15 cellular contexts compared by ENCODE assay signal in genomic region chr20:10762216-10762615, GRCh38.
DNase-seq lines count a peak whose midpoint lies in the region; ATAC-seq, FAIRE-seq and TF ChIP-seq lines count a peak whose summit lies in the region.
"Had no signal": no experiment of that assay in that cellular context is flagged by ENCODE, and none has a peak within 500 bp of the region (broad histone marks: within the 10 kb centered on the region; RNA-seq: fewer than 3 reads in every experiment).

No MANE protein-coding gene starts in this region.

- peaks cover 14% of the 10 kb centered on the region for H3K4me1 Mint-ChIP-seq in GM23338
- peaks cover 15% of the 10 kb centered on the region for H3K4me1 Mint-ChIP-seq in astrocyte (ENCODE audit: low read depth, unreplicated experiment)
- H3K4me1 Mint-ChIP-seq: CD4-positive, CD25-positive, alpha-beta regulatory T cell had no signal

- H3F3A ChIP-seq in GM23338 (replicated peaks; ENCODE audit: low read depth) (no peaks in the 10 kb centered on the region), smooth muscle cell (ENCODE audit: low read depth) (no peaks in the 10 kb centered on the region)

- no peak overlapping the region for H3K4me2 ChIP-seq in GM23338
- H3K4me2 ChIP-seq in astrocyte (ENCODE audit: low read length), result peak overlapping the region; percentile 75
- no peak overlapping the region for H3K4me2 ChIP-seq in smooth muscle cell

- H3K9ac ChIP-seq in astrocyte (ENCODE audit: low read length) (peak overlapping the region; percentile 62), smooth muscle cell (ENCODE audit: low read depth) (no peak overlapping the region)

- H4K20me1 ChIP-seq in GM23338 (replicated peaks; ENCODE audit: insufficient read depth) (no peaks in the 10 kb centered on the region), astrocyte (ENCODE audit: insufficient read depth, low read length) (no peaks in the 10 kb centered on the region), smooth muscle cell (ENCODE audit: low read depth) (no peaks in the 10 kb centered on the region)

- H3K79me2 ChIP-seq in GM23338 (replicated peaks; ENCODE audit: insufficient read depth), result no peaks in the 10 kb centered on the region
- H3K79me2 ChIP-seq in astrocyte (ENCODE audit: insufficient read depth, low read length), result no peaks in the 10 kb centered on the region
- no peaks in the 10 kb centered on the region for H3K79me2 ChIP-seq in smooth muscle cell (ENCODE audit: low read depth)

- H3K36me3 Mint-ChIP-seq in GM23338 (ENCODE audit: low read depth), result no peaks in the 10 kb centered on the region; the same call in 2 of the 3 replicates
- no peaks in the 10 kb centered on the region for H3K36me3 Mint-ChIP-seq in astrocyte (ENCODE audit: low read depth, unreplicated experiment)
- H3K36me3 Mint-ChIP-seq: CD4-positive, CD25-positive, alpha-beta regulatory T cell had no signal

- no peak overlapping the region for H3K4me3 Mint-ChIP-seq in GM23338
- no peak overlapping the region for H3K4me3 Mint-ChIP-seq in astrocyte (ENCODE audit: unreplicated experiment)
- H3K4me3 Mint-ChIP-seq: CD4-positive, CD25-positive, alpha-beta regulatory T cell had no signal

- peak; percentile 54 for ATAC-seq in GM23338
- ATAC-seq in HG03342 (IDR thresholded peaks at IDR 0.05; ENCODE audit: unreplicated experiment), result no peak

- peaks cover 5% of the 10 kb centered on the region; the same call in 1 of the 2 replicates for H3K9me2 ChIP-seq in GM23338 (ENCODE audit: insufficient read depth)

- TF ChIP-seq CTCF in GM23338 (conservative IDR thresholded peaks at IDR 0.05; ENCODE audit: low read depth in 2 of 2), result no peak
- TF ChIP-seq CTCF in astrocyte (IDR thresholded peaks at IDR 0.05; ENCODE audit: insufficient read depth, low read depth, low read length), result no peak
- no peak for TF ChIP-seq CTCF in smooth muscle cell (IDR thresholded peaks at IDR 0.05; ENCODE audit: borderline replicate concordance, insufficient read depth, poor library complexity, severe bottlenecking)

- POLR2A ChIA-PET in HEK293T (lab: Yijun Ruan, JAX), result no interaction called here

- H3K9me3 Mint-ChIP-seq in GM23338 (no peaks in the 10 kb centered on the region), astrocyte (ENCODE audit: unreplicated experiment) (peaks cover 4% of the 10 kb centered on the region)

- H3K27me3 Mint-ChIP-seq in GM23338 (ENCODE audit: insufficient read depth, low read depth, poor library complexity) (peaks cover 3% of the 10 kb centered on the region), astrocyte (ENCODE audit: low read depth, unreplicated experiment) (peaks cover 2% of the 10 kb centered on the region)
- H3K27me3 Mint-ChIP-seq: CD4-positive, CD25-positive, alpha-beta regulatory T cell had no signal

- DNase-seq in GM23338 (ENCODE audit: low spot score) (no peak), astrocyte (ENCODE audit: low read depth) (no peak), hepatic stellate cell (ENCODE audit: low spot score) (peak; percentile 6), smooth muscle cell (lab: John Stamatoyannopoulos, UW; ENCODE audit: unreplicated experiment) (no peak), HEK293T (ENCODE audit: extremely low spot score) (no peak)
- DNase-seq in stimulated activated CD4-positive, alpha-beta T cell treated with anti-CD3 and anti-CD28 coated beads, Interleukin-2, amount 100 ng/mL, for 24 hours, result no peak
- DNase-seq: AML-193; CD4-positive, CD25-positive, alpha-beta regulatory T cell; KG1; NCI-H1092; NCI-H1694 treated with DMSO at 0.1 percent for 48 hours; NCI-H446 treated with DMSO at 0.1 percent for 48 hours; NCI-H82 had no signal

- H3K36me3 ChIP-seq in GM23338 (ENCODE audit: insufficient read depth) (no peaks in the 10 kb centered on the region), astrocyte (ENCODE audit: insufficient read depth, low read length) (no peaks in the 10 kb centered on the region), smooth muscle cell (ENCODE audit: low read depth) (no peaks in the 10 kb centered on the region)

- H3K27ac Mint-ChIP-seq in GM23338 (no peak overlapping the region), astrocyte (ENCODE audit: unreplicated experiment) (no peak overlapping the region)
- H3K27ac Mint-ChIP-seq: CD4-positive, CD25-positive, alpha-beta regulatory T cell had no signal

- H3K4me3 ChIP-seq in GM23338 (no peak overlapping the region), astrocyte (ENCODE audit: insufficient read depth, low read depth, low read length) (no peak overlapping the region), smooth muscle cell (no peak overlapping the region)

- no peak overlapping the region for H3K27ac ChIP-seq in GM23338 (ENCODE audit: low read depth)
- H3K27ac ChIP-seq in astrocyte (ENCODE audit: low read depth, low read length), result peak overlapping the region; percentile 85
- H3K27ac ChIP-seq in smooth muscle cell (ENCODE audit: low read depth), result peak overlapping the region; percentile 45

- H3K9me3 ChIP-seq in astrocyte (ENCODE audit: insufficient read depth, low read depth, low read length) (no peaks in the 10 kb centered on the region), smooth muscle cell (replicated peaks; ENCODE audit: low read depth) (no peaks in the 10 kb centered on the region)

- 82% methylated on average over 2 of the region's 2 CpGs for WGBS in smooth muscle cell (ENCODE audit: low lambda C conversion rate)

- CTCF ChIA-PET in HEK293T (lab: Yijun Ruan, JAX), result no interaction called here

- H3K4me1 ChIP-seq in GM23338 (ENCODE audit: insufficient read depth) (no peaks in the 10 kb centered on the region), astrocyte (ENCODE audit: insufficient read depth, low read length) (peaks cover 23% of the 10 kb centered on the region), smooth muscle cell (ENCODE audit: low read depth) (peaks cover 10% of the 10 kb centered on the region)

- H3K27me3 ChIP-seq in GM23338 (ENCODE audit: insufficient read depth), result no peaks in the 10 kb centered on the region
- H3K27me3 ChIP-seq in astrocyte (ENCODE audit: insufficient read depth, low read length), result no peaks in the 10 kb centered on the region
- H3K27me3 ChIP-seq in smooth muscle cell (ENCODE audit: low read depth), result no peaks in the 10 kb centered on the region

- H2AFZ ChIP-seq in GM23338 (no peak overlapping the region; the same call in 1 of the 2 replicates), astrocyte (ENCODE audit: low read depth, low read length) (no peak overlapping the region), smooth muscle cell (ENCODE audit: low read depth) (no peak overlapping the region)

- FAIRE-seq in astrocyte (lab: Jason Lieb, UNC), result no peak
- FAIRE-seq: RCC 7860 had no signal

TF ChIP-seq in GM23338, 12 proteins besides CTCF, POLR2A, EP300 and RAD21:
- TF ChIP-seq ETS1 (IDR thresholded peaks at IDR 0.05) (no peak), EZH2 (IDR thresholded peaks at IDR 0.05; ENCODE audit: low read depth, unreplicated experiment) (no peak), JUNB (IDR thresholded peaks at IDR 0.05; ENCODE audit: unreplicated experiment) (no peak)

TF ChIP-seq in HEK293T, 16 proteins besides CTCF, POLR2A, EP300 and RAD21:
- no peak for TF ChIP-seq BHLHE40 (IDR thresholded peaks at IDR 0.05; ENCODE audit: borderline replicate concordance)
- no peak for TF ChIP-seq LEF1 (IDR thresholded peaks at IDR 0.05; ENCODE audit: borderline replicate concordance)
- no peak for TF ChIP-seq HDGF (IDR thresholded peaks at IDR 0.05; ENCODE audit: borderline replicate concordance)
- no peak for TF ChIP-seq FOXK2 (IDR thresholded peaks at IDR 0.05)
- TF ChIP-seq NFRKB (IDR thresholded peaks at IDR 0.05), result no peak
- no peak for TF ChIP-seq CTBP1 (IDR thresholded peaks at IDR 0.05; ENCODE audit: borderline replicate concordance)
- no peak for TF ChIP-seq FOXM1 (IDR thresholded peaks at IDR 0.05; ENCODE audit: borderline replicate concordance)
- TF ChIP-seq ZNF384 (IDR thresholded peaks at IDR 0.05), result no peak
- TF ChIP-seq SUZ12 (IDR thresholded peaks at IDR 0.05), result no peak
